19 cellular contexts compared by ENCODE assay signal in the genomic region with DNA sequence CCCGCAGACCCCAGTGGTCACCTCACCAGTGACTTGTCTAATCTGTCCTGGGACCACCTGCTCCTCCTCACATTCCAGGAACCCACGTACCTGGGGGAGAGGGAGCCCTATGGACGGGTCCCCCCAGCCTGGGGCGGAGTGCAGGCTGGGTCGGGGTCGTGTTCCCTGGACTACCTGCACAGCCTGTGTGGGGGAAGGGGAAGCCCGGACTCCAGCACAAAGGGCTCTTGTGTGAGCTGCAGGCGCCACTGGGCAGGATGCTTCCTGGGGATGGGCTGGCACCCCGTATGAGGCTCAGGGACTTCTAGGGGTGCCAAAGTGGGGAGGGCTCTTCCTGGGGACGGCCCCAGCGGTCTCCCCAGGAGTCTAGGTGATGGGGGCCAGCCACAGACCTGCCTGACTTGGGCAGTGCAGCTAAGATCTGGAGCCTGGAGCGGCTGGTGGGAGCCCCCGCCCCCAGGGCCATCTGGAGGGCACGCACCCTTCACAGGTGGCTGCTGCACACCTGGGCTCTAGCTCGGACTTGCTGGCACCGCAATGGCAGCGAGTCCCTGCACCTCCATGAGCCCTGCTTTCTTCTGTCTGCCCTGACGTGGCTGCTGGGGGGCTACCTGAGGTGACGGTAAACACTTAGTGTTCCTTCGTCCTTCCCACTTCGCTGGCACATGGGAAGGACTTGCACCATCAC. TPM values are rescaled to one million over a fixed set of nuclear protein-coding genes. Genes with fewer than 3 reads are reported as not detected.
DNase-seq lines count a peak whose midpoint lies in the region; ATAC-seq and TF ChIP-seq lines count a peak whose summit lies in the region.
"Had no signal": no experiment of that assay in that cellular context is flagged by ENCODE, and none has a peak within 500 bp of the region (broad histone marks: within the 10 kb centered on the region; RNA-seq: fewer than 3 reads in every experiment).

No MANE protein-coding gene starts in this region.

- no peaks in the 10 kb centered on the region; the same call in 1 of the 2 replicates for H3K36me3 Mint-ChIP-seq in HFFc6 (ENCODE audit: low read depth)
- H3K36me3 Mint-ChIP-seq: activated naive CD8-positive, alpha-beta T cell; natural killer cell had no signal

- H3K4me2 ChIP-seq in fibroblast of lung (ENCODE audit: extremely low read depth, insufficient read depth, low read length) = no peak overlapping the region

- peaks cover 9% of the 10 kb centered on the region for H3K27me3 Mint-ChIP-seq in HFFc6 (ENCODE audit: insufficient read depth)
- H3K27me3 Mint-ChIP-seq: activated naive CD8-positive, alpha-beta T cell; CD4-positive, alpha-beta memory T cell had no signal

- no peaks in the 10 kb centered on the region for H4K20me1 ChIP-seq in fibroblast of lung (ENCODE audit: control insufficient read depth, extremely low read depth, insufficient read depth, low read length)

- ATAC-seq in gastrocnemius medialis (no peak), left lobe of liver (no peak), GM21381 (IDR thresholded peaks at IDR 0.05; ENCODE audit: unreplicated experiment) (no peak)

- H3K36me3 ChIP-seq in ACC112 (ENCODE audit: insufficient read depth, low read length) = peaks cover 16% of the 10 kb centered on the region; the same call in 1 of the 2 replicates
- peaks cover 48% of the 10 kb centered on the region for H3K36me3 ChIP-seq in fibroblast of lung (ENCODE audit: control insufficient read depth, insufficient read depth, low read length)
- H3K36me3 ChIP-seq in gastrocnemius medialis = no peaks in the 10 kb centered on the region
- H3K36me3 ChIP-seq: prostate gland had no signal

- H3K9me3 ChIP-seq in fibroblast of lung (ENCODE audit: control insufficient read depth, insufficient read depth, low read depth, low read length) = no peaks in the 10 kb centered on the region
- no peaks in the 10 kb centered on the region for H3K9me3 ChIP-seq in gastrocnemius medialis
- H3K9me3 ChIP-seq: prostate gland had no signal

- H3K79me2 ChIP-seq in ACC112 (ENCODE audit: control insufficient read depth, insufficient read depth, low read length, unreplicated experiment) = peaks cover 48% of the 10 kb centered on the region
- peaks cover 80% of the 10 kb centered on the region for H3K79me2 ChIP-seq in fibroblast of lung (ENCODE audit: control insufficient read depth, insufficient read depth, low read length)

- no peak overlapping the region for H3K4me3 ChIP-seq in ACC112 (ENCODE audit: low read depth, low read length)
- no peak overlapping the region for H3K4me3 ChIP-seq in fibroblast of lung (replicated peaks in 1 of 4; ENCODE audit: control extremely low read depth in 1 of 4, insufficient read depth in 1 of 4, low read depth in 3 of 4, low read length in 4 of 4)
- H3K4me3 ChIP-seq in gastrocnemius medialis = no peak overlapping the region
- H3K4me3 ChIP-seq: prostate gland had no signal

- peak overlapping the region; percentile 98 for H3K27ac ChIP-seq in ACC112 (ENCODE audit: low read depth, low read length)
- H3K27ac ChIP-seq in fibroblast of lung (ENCODE audit: insufficient read depth, low read length) = peak overlapping the region; percentile 66
- H3K27ac ChIP-seq in gastrocnemius medialis = peak overlapping the region; percentile 47 to 84 (median 78)
- H3K27ac ChIP-seq: brain microvascular endothelial cell, HL-60 had no signal

- H3K4me3 Mint-ChIP-seq in HFFc6 = no peak overlapping the region
- H3K4me3 Mint-ChIP-seq: activated naive CD8-positive, alpha-beta T cell; natural killer cell had no signal

- no peak for TF ChIP-seq POLR2A in gastrocnemius medialis (IDR thresholded peaks at IDR 0.05)

- TF ChIP-seq CTCF in HFFc6 (IDR thresholded peaks at IDR 0.05) (no peak), fibroblast of lung (conservative IDR thresholded peaks at IDR 0.05 in 1 of 2, IDR thresholded peaks at IDR 0.05 in 1 of 2; ENCODE audit: low read depth in 1 of 2, low read length in 2 of 2) (no peak), gastrocnemius medialis (IDR thresholded peaks at IDR 0.05 in 4 of 5, conservative IDR thresholded peaks at IDR 0.05 in 1 of 5) (no peak)

- H3K4me1 Mint-ChIP-seq in HFFc6 (ENCODE audit: low read depth) = peaks cover 60% of the 10 kb centered on the region

- in situ Hi-C loops in gastrocnemius medialis (cut with MboI; ENCODE audit: low sequenced_read_pairs in 4 of 4) = no loop called here

- no peak for DNase-seq in HFFc6
- DNase-seq in fibroblast of lung (ENCODE audit: low read depth in 2 of 2) = no peak
- DNase-seq in gastrocnemius medialis = no peak
- no peak for DNase-seq in left lobe of liver (ENCODE audit: low spot score)
- DNase-seq in stimulated activated CD4-positive, alpha-beta T cell treated with anti-CD3 and anti-CD28 coated beads, Interleukin-12 subunit alpha, Interleukin-12 subunit beta, amount 100 ng/mL, for 4 hours = no peak
- no peak for DNase-seq in GM19240 (ENCODE audit: insufficient read length, low spot score)
- DNase-seq: activated CD8-positive, alpha-beta memory T cell treated with anti-CD3 and anti-CD28 coated beads for 24 hours; brain microvascular endothelial cell; CD4-positive, alpha-beta memory T cell; natural killer cell; NCI-H187 treated with DMSO at 0.1 percent for 48 hours; NCI-H524; SHP77 treated with DMSO at 0.1 percent for 48 hours; T-helper 2 cell had no signal

- H3K4me1 ChIP-seq in ACC112 (ENCODE audit: control insufficient read depth, insufficient read depth, low read length, unreplicated experiment) (peaks cover 54% of the 10 kb centered on the region), fibroblast of lung (ENCODE audit: control insufficient read depth, extremely low read depth, insufficient read depth, low read length) (peaks cover 52% of the 10 kb centered on the region), gastrocnemius medialis (peaks cover 29 to 45% of the 10 kb centered on the region in 2 donors)

- intact Hi-C loops in gastrocnemius medialis (cut with DNase I; ENCODE audit: low total_unique reads) = no loop called here

- H3K27ac Mint-ChIP-seq in HFFc6 = peak overlapping the region; percentile 98; the same call in 1 of the 2 replicates
- H3K27ac Mint-ChIP-seq: activated naive CD8-positive, alpha-beta T cell had no signal

- H3K27me3 ChIP-seq in ACC112 (ENCODE audit: insufficient read depth, low read length) (no peaks in the 10 kb centered on the region), fibroblast of lung (ENCODE audit: control insufficient read depth, insufficient read depth, low read length) (no peaks in the 10 kb centered on the region), gastrocnemius medialis (no peaks in the 10 kb centered on the region)
- H3K27me3 ChIP-seq: brain microvascular endothelial cell had no signal

- no peak overlapping the region for H3K9ac ChIP-seq in fibroblast of lung (ENCODE audit: insufficient read depth, low read length)

- H3K9me3 Mint-ChIP-seq in HFFc6 = no peaks in the 10 kb centered on the region
- H3K9me3 Mint-ChIP-seq: natural killer cell had no signal

- H2AFZ ChIP-seq in ACC112 (ENCODE audit: low read length, unreplicated experiment) (no peak overlapping the region), fibroblast of lung (ENCODE audit: low read length) (no peak overlapping the region)

RNA-seq across cellular contexts. Expression of a gene that starts 7.5 kb away (rescaled TPM):
- total RNA-seq in HFFc6 (2021; fragmentation: NEBNext Ultra II Directional; extraction: Animal tissue kit (Norgen Biotek cat#: 25700)) = 100 to 1,000 TPM in 4 of 6 experiments, 10 to 100 TPM in 2; 92.0 to 131 (median 103) TPM
- 57.0 and 79.4 TPM in 2 replicates for total RNA-seq in fibroblast of lung
- polyA plus RNA-seq in fibroblast of lung = 30.6 and 61.9 TPM in 2 replicates
- 85.6 and 136 TPM in 2 replicates for polyA plus RNA-seq in fibroblast of lung (2012)
- 42.0 and 88.8 TPM in 2 replicates for polyA minus RNA-seq in fibroblast of lung (ENCODE audit: low replicate concordance)
- total RNA-seq in gastrocnemius medialis = 10 to 100 TPM in 1 of 4 donors, 1 to 10 TPM in 3; 2.4 to 12.8 (median 3.7) TPM
- 22.3 TPM for total RNA-seq in left lobe of liver

RNA-seq across cellular contexts. Expression of a gene that starts 28.0 kb away (rescaled TPM):
- total RNA-seq in HFFc6 (2021; fragmentation: NEBNext Ultra II Directional; extraction: Animal tissue kit (Norgen Biotek cat#: 25700)) = 10 to 100 TPM; 44.9 to 50.8 (median 46.1) TPM
- total RNA-seq in fibroblast of lung (24.4 and 34.3 TPM in 2 replicates), gastrocnemius medialis (100 to 1,000 TPM; 112 to 174 (median 132) TPM), left lobe of liver (41.0 TPM)
- polyA plus RNA-seq in fibroblast of lung = 14.8 and 19.9 TPM in 2 replicates
- 28.6 and 37.1 TPM in 2 replicates for polyA plus RNA-seq in fibroblast of lung (2012)
- 9.2 and 9.5 TPM in 2 replicates for polyA minus RNA-seq in fibroblast of lung (ENCODE audit: low replicate concordance)

RNA-seq across cellular contexts. Expression of a gene that starts 37.3 kb away (rescaled TPM):
- 10 to 100 TPM; 12.1 to 20.9 (median 17.2) TPM for total RNA-seq in HFFc6 (2021; fragmentation: NEBNext Ultra II Directional; extraction: Animal tissue kit (Norgen Biotek cat#: 25700))
- total RNA-seq in fibroblast of lung (5.4 and 11.1 TPM in 2 replicates), gastrocnemius medialis (10 to 100 TPM in 1 of 4 donors, 1 to 10 TPM in 3; 5.7 to 15.3 (median 7.2) TPM), left lobe of liver (9.6 TPM)
- 5.6 and 6.1 TPM in 2 replicates for polyA plus RNA-seq in fibroblast of lung
- polyA plus RNA-seq in fibroblast of lung (2012) = 7.2 and 8.6 TPM in 2 replicates
- 16.1 and 18.2 TPM in 2 replicates for polyA minus RNA-seq in fibroblast of lung (ENCODE audit: low replicate concordance)

RNA-seq across cellular contexts. Expression of a gene that starts 46.5 kb away (rescaled TPM):
- total RNA-seq in HFFc6 (2021; fragmentation: NEBNext Ultra II Directional; extraction: Animal tissue kit (Norgen Biotek cat#: 25700)) = 10 to 100 TPM; 40.8 to 54.4 (median 45.1) TPM
- 59.8 and 66.1 TPM in 2 replicates for total RNA-seq in fibroblast of lung
- 27.8 and 39.8 TPM in 2 replicates for polyA plus RNA-seq in fibroblast of lung
- polyA plus RNA-seq in fibroblast of lung (2012) = 22.3 and 32.2 TPM in 2 replicates
- polyA minus RNA-seq in fibroblast of lung (ENCODE audit: low replicate concordance) = 30.6 and 36.4 TPM in 2 replicates
- total RNA-seq in gastrocnemius medialis = 100 to 1,000 TPM in 2 of 4 donors, 10 to 100 TPM in 2; 94.8 to 114 (median 103) TPM
- 57.0 TPM for total RNA-seq in left lobe of liver
